ENCODE assay signal across 31 cellular contexts in genomic region chr22:23481369-23481768, GRCh38.
"Had no signal": no experiment of that assay in that cellular context is flagged by ENCODE, and none has a peak within 500 bp of the region (broad histone marks: within the 10 kb centered on the region; RNA-seq: fewer than 3 reads in every experiment).

No MANE protein-coding gene starts in this region.

- DNase-seq: Kasumi-1, KG1, MG63, NCI-H1048, NCI-H1092 treated with DMSO at 0.1 percent for 48 hours, NCI-H1105 treated with DMSO at 0.1 percent for 48 hours, NCI-H146, NCI-H1694, NCI-H187, NCI-H1930, NCI-H2029 treated with DMSO at 0.1 percent for 48 hours, NCI-H2081 treated with DMSO at 0.1 percent for 48 hours, NCI-H2171 treated with DMSO at 0.1 percent for 48 hours, NCI-H2227 treated with DMSO at 0.1 percent for 48 hours, NCI-H345, NCI-H446, NCI-H510A treated with DMSO at 0.1 percent for 48 hours, NCI-H524 treated with DMSO at 0.1 percent for 48 hours, NCI-H526 treated with DMSO at 0.1 percent for 48 hours, NCI-H774, PC-9, SHP77, SIG-M5, SJCRH30, T-cell had no signal

- ATAC-seq: K562, Panc1, Right ventricle myocardium inferior, SK-N-SH treated with all-trans-retinoic acid at 6 μM for 48 hours, T-cell had no signal

- H3K36me3 ChIP-seq: MG63, SJCRH30 had no signal

- H3K9me3 ChIP-seq: MG63, SJCRH30 had no signal

- H3K27me3 ChIP-seq: SJCRH30 had no signal

- H3K4me3 ChIP-seq: K562, MG63, PC-9, SJCRH30, SK-N-MC had no signal

- H3K27ac ChIP-seq: PC-9, RWPE1, SJCRH30, SK-N-MC had no signal
